In genomic region chr18:55012041-55012440, GRCh38 we compare ENCODE assay signal across 29 cellular contexts. TPM values are rescaled to one million over a fixed set of nuclear protein-coding genes. Genes with fewer than 3 reads are reported as not detected.
A peak's percentile ranks its signal among the peaks of the same experiment; 100 is the strongest.
DNase-seq lines count a peak whose midpoint lies in the region; ATAC-seq, FAIRE-seq and TF ChIP-seq lines count a peak whose summit lies in the region.
"Had no signal": no experiment of that assay in that cellular context is flagged by ENCODE, and none has a peak within 500 bp of the region (broad histone marks: within the 10 kb centered on the region; RNA-seq: fewer than 3 reads in every experiment).

No MANE protein-coding gene starts in this region.

- no peak for FAIRE-seq in astrocyte (lab: Jason Lieb, UNC)
- FAIRE-seq: endothelial cell of umbilical vein, GM12892 had no signal

- no peak for ATAC-seq in stimulated activated naive B cell treated with anti-CD40 and anti-IgM and Interleukin-4, amounts not matched to agents 10 μg/mL and 1 μg/mL and 100 μg/mL, for 72 hours (replicated peaks)
- no peak for ATAC-seq in CD4-positive, alpha-beta T cell (ENCODE audit: poor library complexity)
- ATAC-seq: left ventricle myocardium superior had no signal

- WGBS in GM23248 (ENCODE audit: low coverage in 1 of 2, low lambda C conversion rate in 2 of 2, missing lambda C conversion rate in 2 of 2), 2 experiments = 22 to 23% methylated on average over 7 of the region's 7 CpGs

- no peaks in the 10 kb centered on the region for H3K79me2 ChIP-seq in GM23248 (ENCODE audit: insufficient read depth)
- no peaks in the 10 kb centered on the region for H3K79me2 ChIP-seq in astrocyte (ENCODE audit: insufficient read depth, low read length)

- H3K36me3 ChIP-seq in GM23248 (ENCODE audit: low read depth) (no peaks in the 10 kb centered on the region), astrocyte (ENCODE audit: insufficient read depth, low read length) (no peaks in the 10 kb centered on the region)
- H3K36me3 ChIP-seq: breast epithelium, Peyer's patch, prostate gland, thyroid gland had no signal

- H3K9me2 ChIP-seq in GM23248 (ENCODE audit: insufficient read depth) = no peaks in the 10 kb centered on the region
- H3K9me2 ChIP-seq: SK-N-SH had no signal

- DNase-seq in GM23248 = peak; percentile 34
- DNase-seq in astrocyte (ENCODE audit: low read depth) = peak; percentile 43
- peak; percentile 3 for DNase-seq in iPS DF 19.7 (ENCODE audit: low read depth, low spot score)
- no peak for DNase-seq in central memory CD4-positive, alpha-beta T cell
- DNase-seq in LoVo (ENCODE audit: low spot score) = no peak
- no peak for DNase-seq in stimulated activated naive B cell treated with anti-CD40 and anti-IgM and Interleukin-4, amounts not matched to agents 10 μg/mL and 1 μg/mL and 100 μg/mL, for 72 hours
- DNase-seq in CD4-positive, alpha-beta T cell = no peak
- DNase-seq: activated B cell treated with CpG ODN at 0.5 μM for 24 hours; activated CD4-positive, alpha-beta memory T cell treated with anti-CD3 and anti-CD28 coated beads for 36 hours; activated effector memory CD4-positive, alpha-beta T cell treated with anti-CD3 and anti-CD28 coated beads, Interleukin-2, amount 50 U/mL, for 16 hours; C1 segment of cervical spinal cord; DMS 273 treated with DMSO at 0.1 percent for 48 hours; HCEC 1CT; left ventricle myocardium superior; NCI-H1092; NCI-H2029 treated with DMSO at 0.1 percent for 48 hours; NCI-H345; nephron progenitor cell; Peyer's patch; SK-N-SH; stimulated activated naive CD4-positive, alpha-beta T cell treated with Interleukin-2 at 50 U/mL for 16 hours; thyroid gland had no signal

- H3K4me3 ChIP-seq in GM23248 = no peak overlapping the region
- no peak overlapping the region for H3K4me3 ChIP-seq in astrocyte (ENCODE audit: insufficient read depth, low read depth, low read length)
- H3K4me3 ChIP-seq: breast epithelium, Peyer's patch, prostate gland, skin epidermis, thyroid gland had no signal

- H4K20me1 ChIP-seq in GM23248 (ENCODE audit: insufficient read depth) = no peaks in the 10 kb centered on the region
- H4K20me1 ChIP-seq in astrocyte (ENCODE audit: insufficient read depth, low read length) = no peaks in the 10 kb centered on the region

- H2AFZ ChIP-seq in GM23248 = no peak overlapping the region
- H2AFZ ChIP-seq in astrocyte (ENCODE audit: low read depth, low read length) = no peak overlapping the region

- no peak overlapping the region for H3K27ac Mint-ChIP-seq in astrocyte (ENCODE audit: unreplicated experiment)
- H3K27ac Mint-ChIP-seq in stimulated activated naive B cell treated with anti-CD40 and anti-IgM and Interleukin-4, amounts not matched to agents 10 μg/mL and 1 μg/mL and 100 μg/mL, for 72 hours = no peak overlapping the region
- no peak overlapping the region for H3K27ac Mint-ChIP-seq in CD4-positive, alpha-beta T cell
- H3K27ac Mint-ChIP-seq: activated B cell treated with CpG ODN at 0.5 μM for 24 hours; activated CD4-positive, alpha-beta memory T cell treated with anti-CD3 and anti-CD28 coated beads for 36 hours; nephron progenitor cell; T-helper 2 cell treated with Interferon-gamma antibody and Interleukin-4, amounts not matched to agents 5 μg/mL and 100 μg/mL, for 36 hours had no signal

- H3K4me1 ChIP-seq in GM23248 (ENCODE audit: insufficient read depth) (no peaks in the 10 kb centered on the region), astrocyte (ENCODE audit: insufficient read depth, low read length) (no peaks in the 10 kb centered on the region)
- H3K4me1 ChIP-seq: breast epithelium, Peyer's patch, prostate gland, thyroid gland had no signal

- CTCF ChIA-PET in CD4-positive, alpha-beta T cell (lab: Charles Lee) = no interaction called here

- no peaks in the 10 kb centered on the region for H3K36me3 Mint-ChIP-seq in astrocyte (ENCODE audit: low read depth, unreplicated experiment)
- no peaks in the 10 kb centered on the region for H3K36me3 Mint-ChIP-seq in stimulated activated naive B cell treated with anti-CD40 and anti-IgM and Interleukin-4, amounts not matched to agents 10 μg/mL and 1 μg/mL and 100 μg/mL, for 72 hours
- no peaks in the 10 kb centered on the region for H3K36me3 Mint-ChIP-seq in CD4-positive, alpha-beta T cell (ENCODE audit: low read depth)
- H3K36me3 Mint-ChIP-seq: activated CD4-positive, alpha-beta memory T cell treated with anti-CD3 and anti-CD28 coated beads for 36 hours had no signal

- no peaks in the 10 kb centered on the region for H3K27me3 Mint-ChIP-seq in astrocyte (ENCODE audit: low read depth, unreplicated experiment)
- H3K27me3 Mint-ChIP-seq in stimulated activated naive B cell treated with anti-CD40 and anti-IgM and Interleukin-4, amounts not matched to agents 10 μg/mL and 1 μg/mL and 100 μg/mL, for 72 hours = peaks cover 8 to 16% of the 10 kb centered on the region in 2 donors
- peaks cover 12% of the 10 kb centered on the region for H3K27me3 Mint-ChIP-seq in CD4-positive, alpha-beta T cell
- H3K27me3 Mint-ChIP-seq: activated B cell treated with CpG ODN at 0.5 μM for 24 hours had no signal

- H3K9me3 Mint-ChIP-seq in astrocyte (ENCODE audit: unreplicated experiment) = peaks cover 4% of the 10 kb centered on the region
- H3K9me3 Mint-ChIP-seq in stimulated activated naive B cell treated with anti-CD40 and anti-IgM and Interleukin-4, amounts not matched to agents 10 μg/mL and 1 μg/mL and 100 μg/mL, for 72 hours = no peaks in the 10 kb centered on the region
- no peaks in the 10 kb centered on the region for H3K9me3 Mint-ChIP-seq in CD4-positive, alpha-beta T cell
- H3K9me3 Mint-ChIP-seq: activated CD4-positive, alpha-beta memory T cell treated with anti-CD3 and anti-CD28 coated beads for 36 hours; nephron progenitor cell; T-helper 2 cell treated with Interferon-gamma antibody and Interleukin-4, amounts not matched to agents 5 μg/mL and 100 μg/mL, for 36 hours had no signal

- H3K27me3 ChIP-seq in GM23248 (replicated peaks; ENCODE audit: insufficient read depth) (0 out of 2 replicates have a peak, but pooled peaks cover 5% of the 10 kb centered on the region), astrocyte (ENCODE audit: insufficient read depth, low read length) (no peaks in the 10 kb centered on the region)
- H3K27me3 ChIP-seq in CD4-positive, alpha-beta T cell (ENCODE audit: control insufficient read depth, insufficient read depth, low read length) = no peaks in the 10 kb centered on the region
- H3K27me3 ChIP-seq: breast epithelium, Peyer's patch, thyroid gland had no signal

- H3K4me2 ChIP-seq in GM23248 (ENCODE audit: unreplicated experiment) = no peak overlapping the region
- H3K4me2 ChIP-seq in astrocyte (ENCODE audit: low read length) = no peak overlapping the region
- H3K4me2 ChIP-seq: SK-N-SH had no signal

- H3K9me3 ChIP-seq in GM23248 (ENCODE audit: low read depth) = no peaks in the 10 kb centered on the region
- no peaks in the 10 kb centered on the region for H3K9me3 ChIP-seq in astrocyte (ENCODE audit: insufficient read depth, low read depth, low read length)
- H3K9me3 ChIP-seq in CD4-positive, alpha-beta T cell (ENCODE audit: control insufficient read depth, low read length) = no peaks in the 10 kb centered on the region
- H3K9me3 ChIP-seq: breast epithelium, Peyer's patch, prostate gland, SK-N-SH, thyroid gland had no signal

- intact Hi-C loops in CD4-positive, alpha-beta T cell (cut with DNase I, micrococcal nuclease) = no loop called here

- no peak overlapping the region for H3K4me3 Mint-ChIP-seq in astrocyte (ENCODE audit: unreplicated experiment)
- no peak overlapping the region for H3K4me3 Mint-ChIP-seq in stimulated activated naive B cell treated with anti-CD40 and anti-IgM and Interleukin-4, amounts not matched to agents 10 μg/mL and 1 μg/mL and 100 μg/mL, for 72 hours
- H3K4me3 Mint-ChIP-seq in CD4-positive, alpha-beta T cell = no peak overlapping the region
- H3K4me3 Mint-ChIP-seq: activated B cell treated with CpG ODN at 0.5 μM for 24 hours; activated CD4-positive, alpha-beta memory T cell treated with anti-CD3 and anti-CD28 coated beads for 36 hours; nephron progenitor cell; T-helper 2 cell treated with Interferon-gamma antibody and Interleukin-4, amounts not matched to agents 5 μg/mL and 100 μg/mL, for 36 hours had no signal

- H3K27ac ChIP-seq in GM23248 (no peak overlapping the region), astrocyte (ENCODE audit: low read depth, low read length) (no peak overlapping the region)
- H3K27ac ChIP-seq in CD4-positive, alpha-beta T cell (ENCODE audit: low read depth, low read length) = no peak overlapping the region
- H3K27ac ChIP-seq: breast epithelium, Peyer's patch, prostate gland, thyroid gland had no signal

- H3K9ac ChIP-seq in GM23248 (no peak overlapping the region), astrocyte (ENCODE audit: low read length) (no peak overlapping the region)
- H3K9ac ChIP-seq: SK-N-SH had no signal

- no peaks in the 10 kb centered on the region for H3F3A ChIP-seq in GM23248 (ENCODE audit: insufficient read depth)

- no peak for TF ChIP-seq CTCF in astrocyte (IDR thresholded peaks at IDR 0.05; ENCODE audit: insufficient read depth, low read depth, low read length)
- TF ChIP-seq CTCF in CD4-positive, alpha-beta T cell (IDR thresholded peaks at IDR 0.05) = no peak

- POLR2A ChIA-PET in CD4-positive, alpha-beta T cell (lab: Charles Lee) = no interaction called here

- H3K4me1 Mint-ChIP-seq in astrocyte (ENCODE audit: low read depth, unreplicated experiment) = peaks cover 26% of the 10 kb centered on the region
- peaks cover 1 to 13% of the 10 kb centered on the region in 2 donors for H3K4me1 Mint-ChIP-seq in stimulated activated naive B cell treated with anti-CD40 and anti-IgM and Interleukin-4, amounts not matched to agents 10 μg/mL and 1 μg/mL and 100 μg/mL, for 72 hours
- no peaks in the 10 kb centered on the region for H3K4me1 Mint-ChIP-seq in CD4-positive, alpha-beta T cell (ENCODE audit: low read depth)
- H3K4me1 Mint-ChIP-seq: activated B cell treated with CpG ODN at 0.5 μM for 24 hours, nephron progenitor cell had no signal

- in situ Hi-C loops in GM23248 (cut with MboI) = no loop called here

RNA-seq across cellular contexts. Expression of gene CCDC68, which starts 52.8 kb away (rescaled TPM):
- total RNA-seq in GM23248 (2014; rRNA removed; shearing (Covaris generic)) = 0.11 TPM in 1 of 2 replicates, not detected in the other
- polyA plus RNA-seq in GM23248 (2016; fragmentation: Nextera tagmentation; extraction: Ambion mirVana) = 0.18 TPM in 1 of 2 replicates, not detected in the other
- total RNA-seq in astrocyte = 2.2 and 2.4 TPM in 2 replicates
- not detected for total RNA-seq in CD4-positive, alpha-beta T cell
- total RNA-seq: activated CD4-positive, alpha-beta memory T cell treated with anti-CD3 and anti-CD28 coated beads for 36 hours; mononuclear cell had no signal
- polyA plus RNA-seq: SK-N-SH had no signal

Comparison
In these comparisons a context has a peak if more than half of its experiments do, and no peak if none do; other contexts are left out.
1. DNase-seq: peak in GM23248 (single experiment), astrocyte (single experiment) and iPS DF 19.7 (single experiment); none in central memory CD4-positive, alpha-beta T cell (single experiment), LoVo (single experiment), stimulated activated naive B cell treated with anti-CD40 and anti-IgM and Interleukin-4, amounts not matched to agents 10 μg/mL and 1 μg/mL and 100 μg/mL, for 72 hours (single experiment) and CD4-positive, alpha-beta T cell (0 of 10).